Comparison of ENCODE assay signal across 9 cellular contexts in the genomic region with DNA sequence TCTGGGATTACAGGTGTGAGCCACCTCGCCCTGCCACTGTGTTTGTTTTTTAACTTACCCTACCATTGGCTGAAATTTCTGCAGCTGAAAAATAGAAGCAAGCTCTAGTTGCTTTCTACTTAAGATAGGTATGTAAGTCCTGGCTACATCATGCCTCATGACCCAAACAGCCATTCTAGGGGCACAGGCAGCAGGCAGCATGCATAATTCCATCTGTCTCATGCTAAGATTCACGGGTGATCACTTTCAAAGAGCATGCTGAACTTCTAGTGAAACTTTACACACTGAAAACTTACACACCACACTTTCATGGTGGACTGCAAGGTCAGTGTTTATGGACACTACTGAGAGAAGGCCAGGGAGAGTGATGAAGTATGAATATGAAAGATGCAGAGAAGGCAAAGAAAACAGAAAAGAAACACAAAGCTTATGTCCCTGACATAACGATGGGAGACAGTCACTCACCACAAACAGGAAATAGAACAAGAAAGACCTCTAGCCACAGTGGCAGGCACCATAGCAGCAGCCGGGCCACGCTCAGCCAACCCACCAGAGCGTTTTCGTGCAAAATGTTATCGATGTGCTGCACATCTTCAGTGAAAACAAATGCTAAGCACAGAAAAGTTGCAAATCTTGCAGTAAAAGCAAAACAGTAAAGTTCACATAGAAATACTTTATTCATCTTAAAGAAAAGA.
A peak's percentile ranks its signal among the peaks of the same experiment; 100 is the strongest.
DNase-seq lines count a peak whose midpoint lies in the region; ATAC-seq and FAIRE-seq lines count a peak whose summit lies in the region.
"Had no signal": no experiment of that assay in that cellular context is flagged by ENCODE, and none has a peak within 500 bp of the region (broad histone marks: within the 10 kb centered on the region; RNA-seq: fewer than 3 reads in every experiment).

No MANE protein-coding gene starts in this region.

- peak overlapping the region; percentile 4 for H3K4me3 Mint-ChIP-seq in activated naive CD8-positive, alpha-beta T cell treated with anti-CD3 and anti-CD28 coated beads, Interleukin-2, amount 50 U/mL, for 24 hours

- peak; percentile 75 for ATAC-seq in activated naive CD8-positive, alpha-beta T cell treated with anti-CD3 and anti-CD28 coated beads, Interleukin-2, amount 50 U/mL, for 24 hours
- no peak for ATAC-seq in HG02840 (IDR thresholded peaks at IDR 0.05; ENCODE audit: low FRiP score, unreplicated experiment)
- no peak for ATAC-seq in GM21717 (IDR thresholded peaks at IDR 0.05; ENCODE audit: unreplicated experiment)

- peak; percentile 66 for FAIRE-seq in urothelium cell line (lab: Jason Lieb, UNC)

- no peaks in the 10 kb centered on the region for H3K36me3 Mint-ChIP-seq in activated naive CD8-positive, alpha-beta T cell treated with anti-CD3 and anti-CD28 coated beads, Interleukin-2, amount 50 U/mL, for 24 hours (ENCODE audit: low read depth)

- DNase-seq in stimulated activated CD4-positive, alpha-beta T cell treated with anti-CD3 and anti-CD28 coated beads, Interleukin-2, amount 100 ng/mL, for 24 hours: peak; percentile 19 to 20
- no peak for DNase-seq in stimulated activated CD4-positive, alpha-beta T cell treated with anti-CD3 and anti-CD28 coated beads, Interleukin-1b, Interleukin-23, amount 100 ng/mL, for 48 hours
- DNase-seq in T-helper 22 cell (ENCODE audit: low read depth) (peak; percentile 16), urothelium cell line (ENCODE audit: low spot score) (no peak), DMS 273 (lab: John Stamatoyannopoulos, UW; ENCODE audit: unreplicated experiment) (no peak)
- DNase-seq in activated naive CD8-positive, alpha-beta T cell treated with anti-CD3 and anti-CD28 coated beads, Interleukin-2, amount 50 U/mL, for 24 hours: peak; percentile 25
- DNase-seq: NCI-H748 treated with DMSO at 0.1 percent for 48 hours had no signal

- no peaks in the 10 kb centered on the region for H3K27me3 Mint-ChIP-seq in activated naive CD8-positive, alpha-beta T cell treated with anti-CD3 and anti-CD28 coated beads, Interleukin-2, amount 50 U/mL, for 24 hours

- peak overlapping the region; percentile 21 for H3K27ac Mint-ChIP-seq in activated naive CD8-positive, alpha-beta T cell treated with anti-CD3 and anti-CD28 coated beads, Interleukin-2, amount 50 U/mL, for 24 hours

- H3K4me1 Mint-ChIP-seq in activated naive CD8-positive, alpha-beta T cell treated with anti-CD3 and anti-CD28 coated beads, Interleukin-2, amount 50 U/mL, for 24 hours: peaks cover 44% of the 10 kb centered on the region

- peaks cover 3% of the 10 kb centered on the region for H3K9me3 Mint-ChIP-seq in activated naive CD8-positive, alpha-beta T cell treated with anti-CD3 and anti-CD28 coated beads, Interleukin-2, amount 50 U/mL, for 24 hours

Comparison
In these comparisons a context has a peak if more than half of its experiments do, and no peak if none do; other contexts are left out.
1. DNase-seq: peak in stimulated activated CD4-positive, alpha-beta T cell treated with anti-CD3 and anti-CD28 coated beads, Interleukin-2, amount 100 ng/mL, for 24 hours (2 of 2), T-helper 22 cell (single experiment) and activated naive CD8-positive, alpha-beta T cell treated with anti-CD3 and anti-CD28 coated beads, Interleukin-2, amount 50 U/mL, for 24 hours (single experiment); none in stimulated activated CD4-positive, alpha-beta T cell treated with anti-CD3 and anti-CD28 coated beads, Interleukin-1b, Interleukin-23, amount 100 ng/mL, for 48 hours (single experiment), urothelium cell line (single experiment) and DMS 273 (single experiment).